Comparison of ENCODE assay signal across 25 cellular contexts in genomic region chr3:139317660-139318430, GRCh38. TPM values are rescaled to one million over a fixed set of nuclear protein-coding genes. Genes with fewer than 3 reads are reported as not detected.
DNase-seq lines count a peak whose midpoint lies in the region; ATAC-seq and TF ChIP-seq lines count a peak whose summit lies in the region.
"Had no signal": no experiment of that assay in that cellular context is flagged by ENCODE, and none has a peak within 500 bp of the region (broad histone marks: within the 10 kb centered on the region; RNA-seq: fewer than 3 reads in every experiment).

No MANE protein-coding gene starts in this region.

- TF ChIP-seq CTCF in Calu3 (IDR thresholded peaks at IDR 0.05; ENCODE audit: unreplicated experiment) = no peak
- TF ChIP-seq CTCF in epithelial cell of esophagus (IDR thresholded peaks at IDR 0.05; ENCODE audit: insufficient read depth, low read depth, low read length, missing control alignments) = no peak
- TF ChIP-seq CTCF in mucosa of descending colon (IDR thresholded peaks at IDR 0.05) = no peak

- no peaks in the 10 kb centered on the region for H3K9me3 Mint-ChIP-seq in Calu3 (ENCODE audit: low read depth, unreplicated experiment)
- H3K9me3 Mint-ChIP-seq: activated CD4-positive, alpha-beta memory T cell treated with anti-CD3 and anti-CD28 coated beads, Interleukin-2, amount 10 ng/mL, durations not matched to agents 7 days and 5 days; activated naive CD8-positive, alpha-beta T cell treated with anti-CD3 and anti-CD28 coated beads for 36 hours; immature natural killer cell; nephron; T-cell had no signal

- H3K9me3 ChIP-seq in mucosa of descending colon = no peaks in the 10 kb centered on the region
- H3K9me3 ChIP-seq: ascending aorta; BLaER1 treated with 17β-estradiol and CSF1 and Interleukin-3, amounts not matched to agents 10 nM and 100 nM; HAP-1; left lung; ovary had no signal

- peaks cover 49% of the 10 kb centered on the region for H3K4me1 Mint-ChIP-seq in Calu3 (ENCODE audit: low read depth, unreplicated experiment)
- H3K4me1 Mint-ChIP-seq: activated CD4-positive, alpha-beta memory T cell treated with anti-CD3 and anti-CD28 coated beads, Interleukin-2, amount 10 ng/mL, durations not matched to agents 7 days and 5 days; activated naive CD8-positive, alpha-beta T cell treated with anti-CD3 and anti-CD28 coated beads for 36 hours; immature natural killer cell; T-cell had no signal

- no TSS peak for BruUV-seq in Calu3 (replicated peaks; lab: Mats Ljungman, UMichigan)

- H3K4me3 ChIP-seq in epithelial cell of esophagus (ENCODE audit: low read length) (no peak overlapping the region), mucosa of descending colon (no peak overlapping the region)
- H3K4me3 ChIP-seq: ascending aorta; BLaER1 treated with 17β-estradiol and CSF1 and Interleukin-3, amounts not matched to agents 10 nM and 100 nM; HAP-1; left lung; ovary had no signal

- CTCF ChIA-PET in Calu3 (lab: Charles Lee) = interaction anchor here (0.6 to 3.6 kb wide), 6 partner anchors 10 to 206 kb away, joined by 3 to 18 read pairs (median 10); no protein-coding TSS in a partner anchor

- no peak overlapping the region for H3K27ac Mint-ChIP-seq in Calu3 (ENCODE audit: unreplicated experiment)
- H3K27ac Mint-ChIP-seq: activated CD4-positive, alpha-beta memory T cell treated with anti-CD3 and anti-CD28 coated beads, Interleukin-2, amount 10 ng/mL, durations not matched to agents 7 days and 5 days; activated naive CD8-positive, alpha-beta T cell treated with anti-CD3 and anti-CD28 coated beads for 36 hours; immature natural killer cell; nephron; T-cell had no signal

- H3K36me3 Mint-ChIP-seq in Calu3 (ENCODE audit: insufficient read depth, unreplicated experiment) = no peaks in the 10 kb centered on the region
- H3K36me3 Mint-ChIP-seq: activated naive CD8-positive, alpha-beta T cell treated with anti-CD3 and anti-CD28 coated beads for 36 hours; immature natural killer cell; T-cell had no signal

- DNase-seq in Calu3 (peak; percentile 51), M059J (ENCODE audit: low read depth) (peak; percentile 87), epithelial cell of esophagus (ENCODE audit: low read depth) (peak; percentile 67), mucosa of descending colon (no peak), foreskin melanocyte (no peak), NCI-H510A (lab: John Stamatoyannopoulos, UW) (no peak), dermis blood vessel endothelial cell (no peak)
- DNase-seq: activated CD4-positive, alpha-beta memory T cell treated with anti-CD3 and anti-CD28 coated beads, Interleukin-2, amount 10 ng/mL, durations not matched to agents 7 days and 5 days; activated CD4-positive, CD25-positive, alpha-beta regulatory T cell; activated naive CD8-positive, alpha-beta T cell treated with anti-CD3 and anti-CD28 coated beads for 36 hours; hippocampal formation; immature natural killer cell; left lung; midbrain; MV-4-11; NCI-H2029 treated with DMSO at 0.1 percent for 48 hours; stimulated activated naive CD8-positive, alpha-beta T cell treated with anti-CD3 and anti-CD28 coated beads, Interleukin-15, Interleukin-2, amounts not matched to agents 100 U/mL and 50 U/mL, for 24 hours; T-cell had no signal

- no peak overlapping the region for H3K4me3 Mint-ChIP-seq in Calu3 (ENCODE audit: low read depth, unreplicated experiment)
- H3K4me3 Mint-ChIP-seq: activated CD4-positive, alpha-beta memory T cell treated with anti-CD3 and anti-CD28 coated beads, Interleukin-2, amount 10 ng/mL, durations not matched to agents 7 days and 5 days; activated naive CD8-positive, alpha-beta T cell treated with anti-CD3 and anti-CD28 coated beads for 36 hours; immature natural killer cell; nephron; T-cell had no signal

- intact Hi-C loops in Calu3 (cut with micrococcal nuclease; ENCODE audit: unreplicated experiment) (no loop called here), mucosa of descending colon (cut with DNase I, micrococcal nuclease) (no loop called here)

- no peaks in the 10 kb centered on the region for H3K27me3 Mint-ChIP-seq in Calu3 (ENCODE audit: unreplicated experiment)
- H3K27me3 Mint-ChIP-seq: activated naive CD8-positive, alpha-beta T cell treated with anti-CD3 and anti-CD28 coated beads for 36 hours had no signal

- no peaks in the 10 kb centered on the region for H3K4me1 ChIP-seq in mucosa of descending colon (ENCODE audit: low read depth)
- H3K4me1 ChIP-seq: ascending aorta, HAP-1, left lung had no signal

- peak; percentile 50 for ATAC-seq in mucosa of descending colon
- ATAC-seq in activated CD4-positive, CD25-positive, alpha-beta regulatory T cell treated with anti-CD3 and anti-CD28 coated beads, Interleukin-2, amount 50 U/mL, for 24 hours = no peak
- ATAC-seq: left lung; sciatic nerve; stimulated activated naive CD8-positive, alpha-beta T cell treated with anti-CD3 and anti-CD28 coated beads, Interleukin-15, Interleukin-2, amounts not matched to agents 100 U/mL and 50 U/mL, for 24 hours; T-cell had no signal

- H3K36me3 ChIP-seq in mucosa of descending colon (ENCODE audit: low read depth) = no peaks in the 10 kb centered on the region
- H3K36me3 ChIP-seq: ascending aorta; BLaER1 treated with 17β-estradiol and CSF1 and Interleukin-3, amounts not matched to agents 10 nM and 100 nM; HAP-1; left lung; ovary had no signal

RNA-seq across cellular contexts. Expression of gene MRPS22, which starts 26.0 kb away (rescaled TPM):
- total RNA-seq in Calu3 (2022) (79.5 and 82.4 TPM in 2 replicates), mucosa of descending colon (10 to 100 TPM; 39.4 to 52.0 (median 46.4) TPM), dermis blood vessel endothelial cell (71.5 and 86.7 TPM in 2 replicates)
- total RNA-seq in M059J (2014; rRNA removed; shearing (Covaris generic)) = 154 and 191 TPM in 2 replicates

Comparison
In these comparisons a context has a peak if more than half of its experiments do, and no peak if none do; other contexts are left out.
1. DNase-seq: peak in Calu3 (single experiment), M059J (single experiment) and epithelial cell of esophagus (single experiment); none in mucosa of descending colon (0 of 3), foreskin melanocyte (single experiment), NCI-H510A (single experiment) and dermis blood vessel endothelial cell (single experiment).